Comparison of ENCODE assay signal across 9 cellular contexts in the genomic region with DNA sequence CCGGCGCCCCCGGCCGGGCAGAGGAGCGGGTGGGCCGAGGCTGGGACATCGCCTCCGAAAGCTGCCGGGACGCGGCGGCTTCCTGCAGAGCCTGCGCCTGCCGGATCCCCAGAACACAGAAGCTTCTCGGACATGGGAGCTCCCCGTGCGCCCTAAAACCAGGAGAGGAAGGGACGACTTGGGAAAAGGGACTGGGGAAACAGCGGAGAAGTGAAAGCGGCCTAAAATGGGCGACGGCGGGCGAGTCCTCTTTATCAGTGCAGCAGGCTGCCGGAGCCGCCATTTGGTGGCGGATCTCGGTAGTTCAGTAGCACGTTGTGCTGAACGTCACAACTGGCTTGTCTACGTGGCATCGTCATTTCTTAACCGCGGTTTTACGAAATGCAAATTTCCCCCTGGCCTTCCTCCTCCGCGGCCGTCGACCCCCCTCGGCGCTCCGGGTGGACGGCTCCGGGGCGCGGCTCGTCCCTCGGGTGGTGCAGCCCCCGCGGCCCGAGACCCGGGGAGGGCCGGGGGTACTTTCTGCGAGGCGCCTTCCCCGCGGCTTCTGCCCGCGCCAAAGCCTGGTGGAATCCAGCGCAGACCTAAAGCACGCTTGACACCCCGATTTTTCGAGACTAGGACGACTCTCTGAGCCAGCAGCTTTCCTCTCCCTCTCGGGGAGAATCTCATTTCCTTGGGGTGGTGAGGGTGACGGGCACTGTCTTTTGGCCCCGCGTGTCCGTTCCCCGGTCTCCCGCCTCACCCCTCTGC. TPM values are rescaled to one million over a fixed set of nuclear protein-coding genes. Genes with fewer than 3 reads are reported as not detected.
DNase-seq lines count a peak whose midpoint lies in the region; ATAC-seq and TF ChIP-seq lines count a peak whose summit lies in the region.
"Had no signal": no experiment of that assay in that cellular context is flagged by ENCODE, and none has a peak within 500 bp of the region (broad histone marks: within the 10 kb centered on the region; RNA-seq: fewer than 3 reads in every experiment).

No MANE protein-coding gene starts in this region.

- intact Hi-C loops in left cardiac atrium (cut with DNase I) (no loop called here), posterior vena cava (cut with DNase I) (no loop called here)

- H3K27ac ChIP-seq in KMS-11: peak overlapping the region; percentile 92
- H3K27ac ChIP-seq: epithelial cell of prostate had no signal

- in situ Hi-C loops in ACHN (cut with HindIII; ENCODE audit: low pct_ligation_motif_present, low pct_unique_long_range_greater_than_20kb, low sequenced_read_pairs): no loop called here

- peaks cover 36% of the 10 kb centered on the region for H3K4me1 Mint-ChIP-seq in activated naive CD4-positive, alpha-beta T cell treated with anti-CD3 and anti-CD28 coated beads, Interleukin-2, amount 50 U/mL, for 24 hours

- peak overlapping the region; percentile 82 for H3K4me3 Mint-ChIP-seq in activated naive CD4-positive, alpha-beta T cell treated with anti-CD3 and anti-CD28 coated beads, Interleukin-2, amount 50 U/mL, for 24 hours

- no peak for TF ChIP-seq CTCF in KMS-11 (conservative IDR thresholded peaks at IDR 0.05; ENCODE audit: low read depth, low read length)

- no peaks in the 10 kb centered on the region for H3K27me3 ChIP-seq in KMS-11 (ENCODE audit: insufficient read depth, low read depth)

- H3K36me3 Mint-ChIP-seq in activated naive CD4-positive, alpha-beta T cell treated with anti-CD3 and anti-CD28 coated beads, Interleukin-2, amount 50 U/mL, for 24 hours: peaks cover 6% of the 10 kb centered on the region

- H3K79me2 ChIP-seq in KMS-11 (ENCODE audit: insufficient read depth, low read depth): peaks cover 53% of the 10 kb centered on the region

- no peaks in the 10 kb centered on the region for H4K20me1 ChIP-seq in KMS-11 (ENCODE audit: insufficient read depth)

- ATAC-seq in left cardiac atrium: peak; percentile 61 to 67

- no peak overlapping the region for H3K4me3 ChIP-seq in KMS-11 (IDR thresholded peaks at IDR 0.05; ENCODE audit: insufficient read depth, low read depth, low read length)

- H3K27me3 Mint-ChIP-seq in activated naive CD4-positive, alpha-beta T cell treated with anti-CD3 and anti-CD28 coated beads, Interleukin-2, amount 50 U/mL, for 24 hours: peaks cover 42% of the 10 kb centered on the region

- H3K4me2 ChIP-seq in KMS-11: peak overlapping the region; percentile 38; the same call in 1 of the 2 replicates

- peak overlapping the region; percentile 95 for H3K9ac ChIP-seq in KMS-11

- DNase-seq in ACHN: peak; percentile 44
- DNase-seq in GM19238 (ENCODE audit: insufficient read length, low spot score): peak; percentile 65
- DNase-seq in left cardiac atrium: peak; percentile 50
- DNase-seq in posterior vena cava (ENCODE audit: low spot score): peak; percentile 90
- no peak for DNase-seq in GM19240 (ENCODE audit: insufficient read length, low spot score)
- DNase-seq in NCI-H2227 (lab: John Stamatoyannopoulos, UW; ENCODE audit: unreplicated experiment): no peak

- H3K9me3 Mint-ChIP-seq in activated naive CD4-positive, alpha-beta T cell treated with anti-CD3 and anti-CD28 coated beads, Interleukin-2, amount 50 U/mL, for 24 hours: peaks cover 4% of the 10 kb centered on the region

- peak overlapping the region; percentile 83 for H3K27ac Mint-ChIP-seq in activated naive CD4-positive, alpha-beta T cell treated with anti-CD3 and anti-CD28 coated beads, Interleukin-2, amount 50 U/mL, for 24 hours

- H2AFZ ChIP-seq in KMS-11 (ENCODE audit: low read depth): peak overlapping the region; percentile 63

- peaks cover 11% of the 10 kb centered on the region for H3K36me3 ChIP-seq in KMS-11 (ENCODE audit: insufficient read depth)

- H3K4me1 ChIP-seq in KMS-11 (ENCODE audit: low read depth, poor library complexity, severe bottlenecking): peaks cover 31% of the 10 kb centered on the region

RNA-seq across cellular contexts. Expression of a gene that starts 9.9 kb away (rescaled TPM):
- not detected for total RNA-seq in left cardiac atrium
- not detected for total RNA-seq in posterior vena cava

RNA-seq across cellular contexts. Expression of a gene that starts 14.5 kb away (rescaled TPM):
- total RNA-seq in left cardiac atrium: 10 to 100 TPM; 39.9 to 40.5 TPM
- 10 to 100 TPM; 56.5 to 71.7 TPM for total RNA-seq in posterior vena cava

RNA-seq across cellular contexts. Expression of a gene that starts 19.2 kb away (rescaled TPM):
- 10 to 100 TPM; 73.5 to 74.8 TPM for total RNA-seq in left cardiac atrium
- total RNA-seq in posterior vena cava: 10 to 100 TPM; 52.6 to 57.6 TPM

Comparison
In these comparisons a context has a peak if more than half of its experiments do, and no peak if none do; other contexts are left out.
1. DNase-seq: peak in ACHN (single experiment), GM19238 (single experiment), left cardiac atrium (single experiment) and posterior vena cava (single experiment); none in GM19240 (single experiment) and NCI-H2227 (single experiment).